Comparison of ENCODE assay signal across 8 cellular contexts in the genomic region with DNA sequence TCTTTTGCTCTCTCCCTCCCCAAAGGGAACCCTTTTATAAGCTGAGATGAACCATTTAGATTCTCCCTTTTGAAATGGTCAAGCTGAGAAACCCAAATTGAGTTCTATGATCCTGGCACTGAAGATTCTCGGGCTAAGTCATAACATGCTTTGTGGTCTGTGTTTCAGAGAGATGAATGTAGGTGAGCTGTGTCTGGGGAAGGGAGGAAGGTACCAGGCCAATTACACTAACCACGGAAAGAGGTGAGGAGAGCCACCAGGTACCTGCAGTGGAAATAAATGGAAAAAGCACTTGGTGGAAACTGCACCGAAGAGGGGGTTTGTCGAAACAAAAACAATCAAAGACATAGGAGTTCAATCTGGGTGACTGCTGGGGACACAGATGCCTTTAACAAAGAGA. TPM values are rescaled to one million over a fixed set of nuclear protein-coding genes. Genes with fewer than 3 reads are reported as not detected.
DNase-seq lines count a peak whose midpoint lies in the region; ATAC-seq and TF ChIP-seq lines count a peak whose summit lies in the region.

No MANE protein-coding gene starts in this region.

- H3K27ac Mint-ChIP-seq in CD4-positive, alpha-beta T cell, result peak overlapping the region; percentile 93
- peak overlapping the region; percentile 60 for H3K27ac Mint-ChIP-seq in activated T-helper 17 cell treated with anti-CD3 and anti-CD28 coated beads, Interleukin-2, amount 50 U/mL, for 72 hours
- H3K27ac Mint-ChIP-seq in naive thymus-derived CD4-positive, alpha-beta T cell, result peak overlapping the region; percentile 54 to 98 (median 94)

- no TSS peak for BruUV-seq in HCT116 (replicated peaks; lab: Mats Ljungman, UMichigan)

- no peaks in the 10 kb centered on the region for H3K27me3 ChIP-seq in CD4-positive, alpha-beta T cell (ENCODE audit: control insufficient read depth, insufficient read depth, low read length)
- H3K27me3 ChIP-seq in HCT116 (ENCODE audit: insufficient read depth, low read length), result no peaks in the 10 kb centered on the region
- H3K27me3 ChIP-seq in naive thymus-derived CD4-positive, alpha-beta T cell (ENCODE audit: control insufficient read depth in 2 of 2, insufficient read depth in 2 of 2, low read length in 2 of 2), result no peaks in the 10 kb centered on the region

- intact Hi-C loops in CD4-positive, alpha-beta T cell (cut with DNase I, micrococcal nuclease), result loop anchor here (5.0 to 10.0 kb wide), 6 partner anchors 119 to 1299 kb away; partner anchors contain the start of genes CUL3 (in 2 of the 2), ACSL3 (in 1 of the 2), AP1S3 (in 1 of the 2) and DOCK10 (in 1 of the 2)
- intact Hi-C loops in HCT116 (cut with micrococcal nuclease), result no loop called here
- intact Hi-C loops in naive thymus-derived CD4-positive, alpha-beta T cell (cut with micrococcal nuclease), result loop anchor here (2.0 to 10.0 kb wide), 9 partner anchors 91 to 1299 kb away; partner anchors contain the start of genes ACSL3 (in 1 of the 2), AP1S3 (in 1 of the 2), DOCK10 (in 1 of the 2) and FARSB (in 1 of the 2)

- H3K9me3 Mint-ChIP-seq in CD4-positive, alpha-beta T cell, result no peaks in the 10 kb centered on the region
- H3K9me3 Mint-ChIP-seq in activated T-helper 17 cell treated with anti-CD3 and anti-CD28 coated beads, Interleukin-2, amount 50 U/mL, for 72 hours, result no peaks in the 10 kb centered on the region
- peaks cover 0 to 4% (median 0%) of the 10 kb centered on the region in 11 donors for H3K9me3 Mint-ChIP-seq in naive thymus-derived CD4-positive, alpha-beta T cell

- TF ChIP-seq RAD21 in HCT116 (IDR thresholded peaks at IDR 0.05; ENCODE audit: low read depth), result no peak

- H2AFZ ChIP-seq in HCT116 (ENCODE audit: low read depth, low read length, poor library complexity, severe bottlenecking), result no peak overlapping the region

- H3K9ac ChIP-seq in HCT116 (ENCODE audit: low read length), result peak overlapping the region; percentile 88; the same call in 1 of the 2 replicates

- H3K36me3 Mint-ChIP-seq in CD4-positive, alpha-beta T cell (ENCODE audit: low read depth), result peaks cover 38% of the 10 kb centered on the region
- peaks cover 35% of the 10 kb centered on the region for H3K36me3 Mint-ChIP-seq in activated T-helper 17 cell treated with anti-CD3 and anti-CD28 coated beads, Interleukin-2, amount 50 U/mL, for 72 hours (ENCODE audit: low read depth)
- H3K36me3 Mint-ChIP-seq in naive thymus-derived CD4-positive, alpha-beta T cell, result peaks cover 4 to 17% (median 15%) of the 10 kb centered on the region in 5 donors

- TF ChIP-seq POLR2A in HCT116 (IDR thresholded peaks at IDR 0.05; ENCODE audit: borderline replicate concordance, extremely low read depth, insufficient read depth, insufficient read length), result no peak

- POLR2A ChIA-PET in CD4-positive, alpha-beta T cell (lab: Charles Lee), result interaction anchor here (0.9 to 4.8 kb wide), 2 partner anchors 11 to 13 kb away, joined by 5 to 41 read pairs; partner anchors contain the start of gene WDFY1
- POLR2A ChIA-PET in HCT116 (lab: Charles Lee), result no interaction called here
- POLR2A ChIA-PET in naive thymus-derived CD4-positive, alpha-beta T cell (lab: Charles Lee), result interaction anchor here (2.8 kb wide), 1 partner anchor 11 kb away, joined by 30 read pairs; the partner anchor contains the start of gene WDFY1

- no peak overlapping the region for H3K4me3 ChIP-seq in HCT116 (replicated peaks in 1 of 2; ENCODE audit: low read depth in 1 of 2, low read length in 2 of 2)
- no peak overlapping the region for H3K4me3 ChIP-seq in naive thymus-derived CD4-positive, alpha-beta T cell (ENCODE audit: low read length)

- peaks cover 63% of the 10 kb centered on the region for H3K4me1 Mint-ChIP-seq in CD4-positive, alpha-beta T cell (ENCODE audit: low read depth)
- peaks cover 11% of the 10 kb centered on the region for H3K4me1 Mint-ChIP-seq in activated T-helper 17 cell treated with anti-CD3 and anti-CD28 coated beads, Interleukin-2, amount 50 U/mL, for 72 hours
- peaks cover 24 to 66% (median 56%) of the 10 kb centered on the region in 7 donors for H3K4me1 Mint-ChIP-seq in naive thymus-derived CD4-positive, alpha-beta T cell

- H3K79me2 ChIP-seq in HCT116 (ENCODE audit: insufficient read depth, low read length), result peaks cover 40% of the 10 kb centered on the region

- CTCF ChIA-PET in CD4-positive, alpha-beta T cell (lab: Charles Lee), result no interaction called here
- CTCF ChIA-PET in HCT116 (lab: Charles Lee), result no interaction called here
- CTCF ChIA-PET in naive thymus-derived CD4-positive, alpha-beta T cell (lab: Charles Lee), result interaction anchor here (1.1 kb wide), 1 partner anchor 121 kb away, joined by 3 read pairs; no protein-coding TSS in a partner anchor

- H3K9me2 ChIP-seq in HCT116 (ENCODE audit: insufficient read depth), result no peaks in the 10 kb centered on the region

- ATAC-seq in CD4-positive, alpha-beta T cell (ENCODE audit: poor library complexity), result no peak
- ATAC-seq in HCT116, result no peak
- ATAC-seq in activated T-helper 17 cell treated with anti-CD3 and anti-CD28 coated beads, Interleukin-2, amount 50 U/mL, for 72 hours (replicated peaks), result peak; percentile 67
- no peak for ATAC-seq in naive thymus-derived CD4-positive, alpha-beta T cell

- no peaks in the 10 kb centered on the region for H3K9me3 ChIP-seq in CD4-positive, alpha-beta T cell (ENCODE audit: control insufficient read depth, low read length)
- H3K9me3 ChIP-seq in HCT116 (ENCODE audit: control insufficient read depth in 1 of 2, insufficient read depth in 1 of 2, low read depth in 1 of 2, low read length in 2 of 2), result no peaks in the 10 kb centered on the region
- no peaks in the 10 kb centered on the region for H3K9me3 ChIP-seq in naive thymus-derived CD4-positive, alpha-beta T cell (ENCODE audit: control insufficient read depth in 2 of 3, low read length in 3 of 3)

- H3K4me1 ChIP-seq in HCT116 (ENCODE audit: control insufficient read depth in 1 of 2, insufficient read depth in 2 of 2, low read length in 2 of 2), result peaks cover 15 to 21% of the 10 kb centered on the region in 2 experiments
- peaks cover 30 to 40% of the 10 kb centered on the region in 2 donors for H3K4me1 ChIP-seq in naive thymus-derived CD4-positive, alpha-beta T cell (ENCODE audit: control insufficient read depth in 2 of 2, insufficient read depth in 2 of 2, low read length in 2 of 2)

- no peak overlapping the region for H3K27ac ChIP-seq in CD4-positive, alpha-beta T cell (ENCODE audit: low read depth, low read length)
- no peak overlapping the region for H3K27ac ChIP-seq in HCT116 (ENCODE audit: low read depth, low read length)
- H3K27ac ChIP-seq in naive thymus-derived CD4-positive, alpha-beta T cell (ENCODE audit: low read depth, low read length), result no peak overlapping the region

- peak overlapping the region; percentile 90 for H3K4me2 ChIP-seq in HCT116 (ENCODE audit: low read length)

- no peak for TF ChIP-seq CTCF in CD4-positive, alpha-beta T cell (IDR thresholded peaks at IDR 0.05)
- no peak for TF ChIP-seq CTCF in HCT116 (IDR thresholded peaks at IDR 0.05 in 2 of 3, conservative IDR thresholded peaks at IDR 0.05 in 1 of 3; ENCODE audit: borderline replicate concordance in 1 of 3, insufficient read depth in 1 of 3, low read depth in 2 of 3, low read length in 2 of 3)

- peak overlapping the region; percentile 80 for H3K4me3 Mint-ChIP-seq in CD4-positive, alpha-beta T cell
- H3K4me3 Mint-ChIP-seq in activated T-helper 17 cell treated with anti-CD3 and anti-CD28 coated beads, Interleukin-2, amount 50 U/mL, for 72 hours, result peak overlapping the region; percentile 97
- peak overlapping the region; percentile 66 to 97 (median 94) for H3K4me3 Mint-ChIP-seq in naive thymus-derived CD4-positive, alpha-beta T cell

- DNase-seq in CD4-positive, alpha-beta T cell, result no peak
- DNase-seq in HCT116 (ENCODE audit: low read depth, low spot score), result no peak
- no peak for DNase-seq in naive thymus-derived CD4-positive, alpha-beta T cell
- no peak for DNase-seq in AG08395 (ENCODE audit: low spot score)
- no peak for DNase-seq in RKO (ENCODE audit: low spot score)
- no peak for DNase-seq in NCI-H2107 (lab: John Stamatoyannopoulos, UW)
- DNase-seq in NCI-H2029 treated with DMSO at 0.1 percent for 48 hours (lab: John Stamatoyannopoulos, UW), result no peak

- RAD21 ChIA-PET in HCT116 (lab: Charles Lee; ENCODE audit: low non-redundant PET in 1 of 2, low total read pairs in 2 of 2, uncharacterized antibody in 2 of 2, unreplicated experiment in 2 of 2), result no interaction called here

- no peaks in the 10 kb centered on the region for H4K20me1 ChIP-seq in HCT116 (ENCODE audit: insufficient read depth)

- H3K36me3 ChIP-seq in HCT116 (ENCODE audit: control insufficient read depth in 1 of 2, insufficient read depth in 2 of 2, low read length in 2 of 2), result peaks cover 16 to 17% of the 10 kb centered on the region in 2 experiments; a peak in 3 of 4 replicates
- H3K36me3 ChIP-seq in naive thymus-derived CD4-positive, alpha-beta T cell (ENCODE audit: control insufficient read depth in 2 of 3, insufficient read depth in 3 of 3, low read length in 3 of 3), result peaks cover 0 to 5% (median 0%) of the 10 kb centered on the region in 3 experiments

- H3K27me3 Mint-ChIP-seq in CD4-positive, alpha-beta T cell, result no peaks in the 10 kb centered on the region
- H3K27me3 Mint-ChIP-seq in activated T-helper 17 cell treated with anti-CD3 and anti-CD28 coated beads, Interleukin-2, amount 50 U/mL, for 72 hours, result no peaks in the 10 kb centered on the region
- no peaks in the 10 kb centered on the region for H3K27me3 Mint-ChIP-seq in naive thymus-derived CD4-positive, alpha-beta T cell

RNA-seq across cellular contexts. Expression of gene MRPL44, which starts 1.0 kb away (rescaled TPM):
- 10 to 100 TPM; 40.0 to 40.1 TPM for total RNA-seq in CD4-positive, alpha-beta T cell
- 45.8 TPM for total RNA-seq in HCT116 (2021; ENCODE audit: unreplicated experiment)
- 18.2 and 24.1 TPM in 2 replicates for polyA plus RNA-seq in HCT116 (2012)
- total RNA-seq in activated T-helper 17 cell treated with anti-CD3 and anti-CD28 coated beads, Interleukin-2, amount 50 U/mL, for 72 hours, result 10 to 100 TPM; 40.3 to 42.0 TPM
- total RNA-seq in naive thymus-derived CD4-positive, alpha-beta T cell, result 10 to 100 TPM; 18.0 to 31.2 (median 26.8) TPM
- polyA plus RNA-seq in naive thymus-derived CD4-positive, alpha-beta T cell, result 10 to 100 TPM; 33.1 to 36.2 TPM

RNA-seq across cellular contexts. Expression of gene WDFY1, which starts 11.1 kb away (rescaled TPM):
- 10 to 100 TPM; 41.1 to 41.5 TPM for total RNA-seq in CD4-positive, alpha-beta T cell
- total RNA-seq in HCT116 (2021; ENCODE audit: unreplicated experiment), result 44.7 TPM
- polyA plus RNA-seq in HCT116 (2012), result 41.8 and 56.0 TPM in 2 replicates
- 10 to 100 TPM; 31.4 to 40.6 TPM for total RNA-seq in activated T-helper 17 cell treated with anti-CD3 and anti-CD28 coated beads, Interleukin-2, amount 50 U/mL, for 72 hours
- 10 to 100 TPM; 25.3 to 80.1 (median 29.9) TPM for total RNA-seq in naive thymus-derived CD4-positive, alpha-beta T cell
- polyA plus RNA-seq in naive thymus-derived CD4-positive, alpha-beta T cell, result 10 to 100 TPM; 13.9 to 15.0 TPM
